In genomic region chr6:73520688-73521350, GRCh38 we compare ENCODE assay signal across 1 cellular context.
A peak's percentile ranks its signal among the peaks of the same experiment; 100 is the strongest.
TF ChIP-seq lines count a peak whose summit lies in the region.

Gene EEF1A1 (minus strand): TSS chr6:73521032. CDS start chr6:73520026, 1,006 bp downstream.

TF ChIP-seq in K562, 482 proteins besides CTCF, POLR2A, EP300 and RAD21 (continued from another document and continues in another):
- TF ChIP-seq ZHX1 (conservative IDR thresholded peaks at IDR 0.05; ENCODE audit: low read length) (no peak; the same call in 1 of the 2 replicates), FOS (IDR thresholded peaks at IDR 0.05; ENCODE audit: extremely low read depth, insufficient read length) (no peak), POLR2H (tag; IDR thresholded peaks at IDR 0.05; ENCODE audit: low read depth) (peak; percentile 99), ZNF717 (CRISPR knock-in tag; IDR thresholded peaks at IDR 0.05) (no peak), SPI1 (IDR thresholded peaks at IDR 0.05; ENCODE audit: borderline replicate concordance, low read depth, low read length) (no peak), HBP1 (CRISPR knock-in tag; IDR thresholded peaks at IDR 0.05) (peak; percentile 52), TBL1XR1 (IDR thresholded peaks at IDR 0.05; ENCODE audit: low read length in 2 of 2) (peak; percentile 31 to 58; a peak in 1 of 4 replicates), NFYB (IDR thresholded peaks at IDR 0.05; ENCODE audit: extremely low read depth, insufficient read length) (no peak), CGGBP1 (CRISPR knock-in tag; IDR thresholded peaks at IDR 0.05) (peak; percentile 75; the same call in 1 of the 2 replicates), TAF1 (IDR thresholded peaks at IDR 0.05; ENCODE audit: control insufficient read depth, extremely low read depth, insufficient read depth, low read length, severe bottlenecking) (peak; percentile 100), KLF1 (tag; IDR thresholded peaks at IDR 0.05) (peak; percentile 59; the same call in 1 of the 2 replicates), ZNF395 (CRISPR knock-in tag; IDR thresholded peaks at IDR 0.05) (no peak), HES1 (IDR thresholded peaks at IDR 0.05; ENCODE audit: low read depth) (peak; percentile 41; the same call in 1 of the 2 replicates), PATZ1 (CRISPR knock-in tag; IDR thresholded peaks at IDR 0.05; ENCODE audit: borderline replicate concordance) (no peak), TFAM (CRISPR knock-in tag; conservative IDR thresholded peaks at IDR 0.05) (no peak), ZNF57 (CRISPR knock-in tag; IDR thresholded peaks at IDR 0.05) (peak; percentile 66; the same call in 1 of the 2 replicates), POLR2AphosphoS2 (IDR thresholded peaks at IDR 0.05; ENCODE audit: low read length) (peak; percentile 92; the same call in 1 of the 2 replicates), L3MBTL2 (IDR thresholded peaks at IDR 0.05) (peak; percentile 84), SNRNP70 (optimal IDR thresholded peaks at IDR 0.05; ENCODE audit: low read depth, low read length) (peak; percentile 87), TCF7L2 (IDR thresholded peaks at IDR 0.05; ENCODE audit: low read depth, low read length) (no peak), MGA (IDR thresholded peaks at IDR 0.05) (peak; percentile 94), ZNF785 (CRISPR knock-in tag; IDR thresholded peaks at IDR 0.05) (no peak), ZFX (CRISPR knock-in tag; IDR thresholded peaks at IDR 0.05) (peak; percentile 99), ZNF274 (IDR thresholded peaks at IDR 0.05; ENCODE audit: borderline replicate concordance, low read depth, low read length) (no peak), SIX5 (IDR thresholded peaks at IDR 0.05; ENCODE audit: borderline replicate concordance in 1 of 2, insufficient read depth in 1 of 2, low read depth in 1 of 2, low read length in 2 of 2) (no peak), SFPQ (IDR thresholded peaks at IDR 0.05; ENCODE audit: low read depth, low read length) (no peak), ZNF79 (CRISPR knock-in tag; IDR thresholded peaks at IDR 0.05; ENCODE audit: low read depth) (no peak), HDAC8 (tag; IDR thresholded peaks at IDR 0.05) (no peak), ESRRA (IDR thresholded peaks at IDR 0.05; ENCODE audit: borderline replicate concordance, low read depth) (peak; percentile 46; the same call in 1 of the 2 replicates), MYNN (IDR thresholded peaks at IDR 0.05) (peak; percentile 97), MYNN (CRISPR knock-in tag; IDR thresholded peaks at IDR 0.05) (no peak), KLF10 (CRISPR knock-in tag; IDR thresholded peaks at IDR 0.05) (no peak), ZNF431 (CRISPR knock-in tag; IDR thresholded peaks at IDR 0.05) (peak; percentile 88; the same call in 1 of the 2 replicates), IRF1 (CRISPR knock-in tag; IDR thresholded peaks at IDR 0.05; ENCODE audit: borderline replicate concordance) (peak; percentile 84; the same call in 1 of the 2 replicates)
